ENCODE assay signal across 19 cellular contexts in genomic region chr16:23384878-23385277, GRCh38.
DNase-seq lines count a peak whose midpoint lies in the region; TF ChIP-seq lines count a peak whose summit lies in the region.
"Had no signal": no experiment of that assay in that cellular context is flagged by ENCODE, and none has a peak within 500 bp of the region (broad histone marks: within the 10 kb centered on the region; RNA-seq: fewer than 3 reads in every experiment).

No MANE protein-coding gene starts in this region.

- no peak for TF ChIP-seq CTCF in astrocyte of the cerebellum (IDR thresholded peaks at IDR 0.05; ENCODE audit: low read depth, low read length, missing control alignments)

- peak; percentile 53 for DNase-seq in NCI-H1694 (lab: John Stamatoyannopoulos, UW)
- DNase-seq in astrocyte of the cerebellum (ENCODE audit: low read depth): peak; percentile 59
- DNase-seq in epithelial cell of prostate (ENCODE audit: low read depth, low spot score): peak; percentile 67
- peak; percentile 15 for DNase-seq in superior temporal gyrus (ENCODE audit: extremely low spot score)
- no peak for DNase-seq in NOMO-1 (lab: John Stamatoyannopoulos, UW; ENCODE audit: unreplicated experiment in 2 of 2)
- no peak for DNase-seq in NCI-H82 treated with DMSO at 0.1 percent for 48 hours (lab: John Stamatoyannopoulos, UW; ENCODE audit: unreplicated experiment)
- no peak for DNase-seq in RKO (ENCODE audit: low spot score)
- DNase-seq: activated CD4-positive, alpha-beta T cell treated with anti-CD3 and anti-CD28 coated beads, Interleukin-2, amount 50 U/mL, for 1 hour; activated CD8-positive, alpha-beta memory T cell treated with anti-CD3 and anti-CD28 coated beads, Interleukin-2, amount 50 U/mL, for 4 hours; effector CD8-positive, alpha-beta T cell; GOT3; islet precursor cell; NCI-H1417; NCI-H526; nephron progenitor cell; stimulated activated naive CD8-positive, alpha-beta T cell treated with anti-CD3 and anti-CD28 coated beads, Interleukin-15, amount 100 ng/mL, for 72 hours; T-helper 2 cell had no signal

- no peak overlapping the region for H3K27ac ChIP-seq in epithelial cell of prostate
- H3K27ac ChIP-seq: parathyroid adenoma, right lobe of liver had no signal

- no peak overlapping the region for H3K4me3 ChIP-seq in astrocyte of the cerebellum (ENCODE audit: low read depth, low read length)
- H3K4me3 ChIP-seq: right lobe of liver had no signal

- in situ Hi-C loops in astrocyte of the cerebellum (cut with HindIII; ENCODE audit: low sequenced_read_pairs): no loop called here

Comparison
In these comparisons a context has a peak if more than half of its experiments do, and no peak if none do; other contexts are left out.
1. DNase-seq: peak in NCI-H1694 (single experiment), astrocyte of the cerebellum (single experiment), epithelial cell of prostate (single experiment) and superior temporal gyrus (single experiment); none in NOMO-1 (0 of 2), NCI-H82 treated with DMSO at 0.1 percent for 48 hours (single experiment) and RKO (single experiment).